In genomic region chr13:59651479-59651878, GRCh38 we compare ENCODE assay signal across 14 cellular contexts.
"Had no signal": no experiment of that assay in that cellular context is flagged by ENCODE, and none has a peak within 500 bp of the region (broad histone marks: within the 10 kb centered on the region; RNA-seq: fewer than 3 reads in every experiment).

No MANE protein-coding gene starts in this region.

- H3K9me3 ChIP-seq: suprapubic skin, thyroid gland had no signal

- ATAC-seq: foreskin keratinocyte; naive thymus-derived CD4-positive, alpha-beta T cell; sciatic nerve had no signal

- H3K4me1 ChIP-seq: foreskin keratinocyte, suprapubic skin, thyroid gland had no signal

- H3K27ac Mint-ChIP-seq: immature natural killer cell; naive thymus-derived CD4-positive, alpha-beta T cell; type B pancreatic cell had no signal

- H3K27ac ChIP-seq: foreskin keratinocyte, skin epidermis, suprapubic skin, thyroid gland had no signal

- H3K36me3 Mint-ChIP-seq: immature natural killer cell; naive thymus-derived CD4-positive, alpha-beta T cell; type B pancreatic cell had no signal

- H3K36me3 ChIP-seq: suprapubic skin, thyroid gland had no signal

- H3K4me3 Mint-ChIP-seq: immature natural killer cell; naive thymus-derived CD4-positive, alpha-beta T cell; type B pancreatic cell had no signal

- DNase-seq: dermis blood vessel endothelial cell; foreskin keratinocyte; immature natural killer cell; kidney; naive thymus-derived CD4-positive, alpha-beta T cell; posterior cingulate gyrus; stimulated activated CD4-positive, alpha-beta T cell treated with anti-CD3 and anti-CD28 coated beads, Interleukin-2, amount 100 ng/mL, for 24 hours; stimulated activated CD4-positive, alpha-beta T cell treated with anti-CD3 and anti-CD28 coated beads, Interleukin-4, amount 100 ng/mL, for 4 hours; stimulated activated naive CD4-positive, alpha-beta T cell treated with Interleukin-2 at 50 U/mL for 16 hours; thyroid gland had no signal

- H3K4me1 Mint-ChIP-seq: immature natural killer cell; naive thymus-derived CD4-positive, alpha-beta T cell had no signal

- H3K4me3 ChIP-seq: skin epidermis, suprapubic skin, thyroid gland had no signal

- H3K27me3 ChIP-seq: thyroid gland had no signal

- H3K9me3 Mint-ChIP-seq: naive thymus-derived CD4-positive, alpha-beta T cell had no signal
